8 cellular contexts compared by ENCODE assay signal in the genomic region with DNA sequence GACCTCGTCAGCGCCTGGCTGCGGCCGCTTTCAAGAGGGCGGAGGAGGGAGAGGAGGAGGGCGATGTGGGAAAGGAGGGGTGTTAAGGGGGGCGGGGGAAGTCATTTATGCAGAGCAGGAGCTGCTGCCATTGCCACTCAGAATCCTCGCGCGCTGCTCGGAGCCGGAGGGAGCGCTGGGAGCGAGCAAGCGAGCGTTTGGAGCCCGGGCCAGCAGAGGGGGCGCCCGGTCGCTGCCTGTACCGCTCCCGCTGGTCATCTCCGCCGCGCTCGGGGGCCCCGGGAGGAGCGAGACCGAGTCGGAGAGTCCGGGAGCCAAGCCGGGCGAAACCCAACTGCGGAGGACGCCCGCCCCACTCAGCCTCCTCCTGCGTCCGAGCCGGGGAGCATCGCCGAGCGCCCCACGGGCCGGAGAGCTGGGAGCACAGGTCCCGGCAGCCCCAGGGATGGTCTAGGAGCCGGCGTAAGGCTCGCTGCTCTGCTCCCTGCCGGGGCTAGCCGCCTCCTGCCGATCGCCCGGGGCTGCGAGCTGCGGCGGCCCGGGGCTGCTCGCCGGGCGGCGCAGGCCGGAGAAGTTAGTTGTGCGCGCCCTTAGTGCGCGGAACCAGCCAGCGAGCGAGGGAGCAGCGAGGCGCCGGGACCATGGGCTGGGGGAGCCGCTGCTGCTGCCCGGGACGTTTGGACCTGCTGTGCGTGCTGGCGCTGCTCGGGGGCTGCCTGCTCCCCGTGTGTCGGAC. TPM values are rescaled to one million over a fixed set of nuclear protein-coding genes. Genes with fewer than 3 reads are reported as not detected.
DNase-seq lines count a peak whose midpoint lies in the region; ATAC-seq, FAIRE-seq and TF ChIP-seq lines count a peak whose summit lies in the region.

TSS of gene PCSK5 (plus strand) at position 133 of the 736 bp plus-strand sequence. CDS start at position 642, 509 bp downstream.

- H3K9ac ChIP-seq in iPS-20b (ENCODE audit: low read depth, low read length) = peak within 1 kb of the TSS; percentile 63; the same call in 1 of the 2 replicates
- H3K9ac ChIP-seq in skeletal muscle tissue (ENCODE audit: low read depth in 1 of 3, low read length in 3 of 3) = peak within 1 kb of the TSS; percentile 73 to 80 (median 74)

- peaks cover 55% of the 10 kb centered on the region for H3K27me3 Mint-ChIP-seq in activated B cell treated with CpG ODN at 0.5 μM for 24 hours

- no peak within 1 kb of the TSS for H3K27ac ChIP-seq in iPS-20b (ENCODE audit: low read length)
- H3K27ac ChIP-seq in skeletal muscle tissue (ENCODE audit: low read depth, low read length) = peak within 1 kb of the TSS; percentile 66

- peak; percentile 55 for DNase-seq in GM10248 (ENCODE audit: extremely low spot score)
- DNase-seq in NCI-H1930 (lab: John Stamatoyannopoulos, UW) = peak; percentile 84 to 90
- peak; percentile 19 for DNase-seq in activated B cell treated with CpG ODN at 0.5 μM for 24 hours
- DNase-seq in bronchial epithelial cell (ENCODE audit: low read depth) = peak; percentile 83

- no peak within 1 kb of the TSS for H3K27ac Mint-ChIP-seq in activated B cell treated with CpG ODN at 0.5 μM for 24 hours

- H3K4me1 Mint-ChIP-seq in activated B cell treated with CpG ODN at 0.5 μM for 24 hours = peaks cover 22% of the 10 kb centered on the region

- no peaks in the 10 kb centered on the region for H3K27me3 ChIP-seq in bronchial epithelial cell (ENCODE audit: control insufficient read depth, insufficient read depth, low read length)
- H3K27me3 ChIP-seq in iPS-20b (ENCODE audit: insufficient read depth, low read length) = peaks cover 52% of the 10 kb centered on the region
- H3K27me3 ChIP-seq in skeletal muscle tissue (ENCODE audit: control insufficient read depth in 3 of 3, insufficient read depth in 3 of 3, low read length in 3 of 3) = peaks cover 2 to 10% (median 5%) of the 10 kb centered on the region in 3 donors

- ATAC-seq in HG02852 (IDR thresholded peaks at IDR 0.05; ENCODE audit: unreplicated experiment) = peak; percentile 84
- ATAC-seq in activated B cell treated with CpG ODN at 0.5 μM for 24 hours (ENCODE audit: low read depth) = peak; percentile 52
- ATAC-seq in GM21515 (IDR thresholded peaks at IDR 0.05; ENCODE audit: unreplicated experiment) = no peak

- no peaks in the 10 kb centered on the region for H3K36me3 Mint-ChIP-seq in activated B cell treated with CpG ODN at 0.5 μM for 24 hours (ENCODE audit: low read depth)

- H3K4me3 ChIP-seq in bronchial epithelial cell (ENCODE audit: low read depth, low read length) = peak within 1 kb of the TSS; percentile 74
- H3K4me3 ChIP-seq in iPS-20b (ENCODE audit: low read length) = peak within 1 kb of the TSS; percentile 82
- peak within 1 kb of the TSS; percentile 81 to 91 (median 84) for H3K4me3 ChIP-seq in skeletal muscle tissue (ENCODE audit: low read length in 3 of 3)

- H3K4me3 Mint-ChIP-seq in activated B cell treated with CpG ODN at 0.5 μM for 24 hours = peak within 1 kb of the TSS; percentile 71

- H3K4me1 ChIP-seq in iPS-20b (ENCODE audit: insufficient read depth, low read length) (peaks cover 25% of the 10 kb centered on the region), skeletal muscle tissue (ENCODE audit: control insufficient read depth in 3 of 3, insufficient read depth in 3 of 3, low read length in 3 of 3) (peaks cover 14 to 26% (median 21%) of the 10 kb centered on the region in 3 donors)

- no peak for FAIRE-seq in bronchial epithelial cell (lab: Jason Lieb, UNC)

- CTCF ChIA-PET in GM10248 (lab: Yijun Ruan, JAX) (interaction anchor here (1.0 to 1.1 kb wide), 2 partner anchors 19 to 26 kb away, joined by 3 read pairs; no protein-coding TSS in a partner anchor), activated B cell treated with CpG ODN at 0.5 μM for 24 hours (lab: Charles Lee) (no interaction called here)

- POLR2A ChIA-PET in GM10248 (lab: Yijun Ruan, JAX) = interaction anchor here (0.6 kb wide), 1 partner anchor 548 kb away, joined by 3 read pairs; no protein-coding TSS in a partner anchor
- POLR2A ChIA-PET in activated B cell treated with CpG ODN at 0.5 μM for 24 hours (lab: Charles Lee) = no interaction called here

- H3K9me3 Mint-ChIP-seq in activated B cell treated with CpG ODN at 0.5 μM for 24 hours = no peaks in the 10 kb centered on the region

- H3K9me3 ChIP-seq in iPS-20b (ENCODE audit: insufficient read depth, low read depth, low read length) (no peaks in the 10 kb centered on the region), skeletal muscle tissue (ENCODE audit: control insufficient read depth in 3 of 3, low read length in 3 of 3) (no peaks in the 10 kb centered on the region)

- TF ChIP-seq CTCF in GM10248 (IDR thresholded peaks at IDR 0.05; ENCODE audit: control extremely low read depth, extremely low read depth, low read depth, missing control alignments) = no peak
- no peak for TF ChIP-seq CTCF in activated B cell treated with CpG ODN at 0.5 μM for 24 hours (IDR thresholded peaks at IDR 0.05)
- TF ChIP-seq CTCF in bronchial epithelial cell (IDR thresholded peaks at IDR 0.05; ENCODE audit: insufficient read depth, low read length, severe bottlenecking) = peak; percentile 35

- H3K36me3 ChIP-seq in bronchial epithelial cell (ENCODE audit: control insufficient read depth, insufficient read depth, low read length) = no peaks in the 10 kb centered on the region
- H3K36me3 ChIP-seq in iPS-20b (ENCODE audit: insufficient read depth, low read depth, low read length) = no peaks in the 10 kb centered on the region
- H3K36me3 ChIP-seq in skeletal muscle tissue (ENCODE audit: control insufficient read depth in 3 of 3, insufficient read depth in 3 of 3, low read length in 3 of 3) = no peaks in the 10 kb centered on the region

- intact Hi-C loops in activated B cell treated with CpG ODN at 0.5 μM for 24 hours (cut with micrococcal nuclease) = no loop called here

RNA-seq across cellular contexts. Expression of gene PCSK5, which starts in this region (rescaled TPM):
- total RNA-seq in activated B cell treated with CpG ODN at 0.5 μM for 24 hours (not detected in 2 replicates), bronchial epithelial cell (4.2 and 5.2 TPM in 2 replicates), skeletal muscle tissue (16.7 TPM)

Comparison
In these comparisons a context has a peak if more than half of its experiments do, and no peak if none do; other contexts are left out.
1. Peak in DNase-seq and ATAC-seq in activated B cell treated with CpG ODN at 0.5 μM for 24 hours; RNA of the gene not detected or under 1 TPM.
2. DNase-seq: peak in every context shown above with its lines; median percentile 87 in NCI-H1930; 83 in bronchial epithelial cell; 55 in GM10248; 19 in activated B cell treated with CpG ODN at 0.5 μM for 24 hours.